8 cellular contexts compared by ENCODE assay signal in genomic region chr11:62427630-62428233, GRCh38. TPM values are rescaled to one million over a fixed set of nuclear protein-coding genes. Genes with fewer than 3 reads are reported as not detected.
DNase-seq lines count a peak whose midpoint lies in the region; ATAC-seq, FAIRE-seq and TF ChIP-seq lines count a peak whose summit lies in the region.

No MANE protein-coding gene starts in this region.

- H3K9me1 ChIP-seq in K562 (ENCODE audit: control insufficient read depth, insufficient read depth, low read length): no peaks in the 10 kb centered on the region

- H2BK5ac ChIP-seq in trophoblast cell (ENCODE audit: low read depth, low read length, poor library complexity): peak overlapping the region; percentile 80

- H4K12ac ChIP-seq in trophoblast cell (ENCODE audit: low read depth, low read length): no peak overlapping the region

- 11% methylated on average over 6 of the region's 6 CpGs for WGBS in K562 (ENCODE audit: insufficient coverage, low coverage, missing lambda C conversion rate)
- no CpG with 5 or more reads among the region's 6 CpGs for WGBS in trophoblast cell (ENCODE audit: extremely low coverage, insufficient coverage, insufficient read length)

- in situ Hi-C loops in K562 (cut with MboI): no loop called here

- H2AK5ac ChIP-seq in trophoblast cell (ENCODE audit: low read length): no peak overlapping the region

- no peak overlapping the region for H3K4ac ChIP-seq in trophoblast cell (ENCODE audit: low read depth, low read length)

- no peaks in the 10 kb centered on the region for H3K9me3 ChIP-seq in K562 (replicated peaks; ENCODE audit: control insufficient read depth, insufficient read depth, low read depth, low read length)
- no peaks in the 10 kb centered on the region for H3K9me3 ChIP-seq in trophoblast cell (ENCODE audit: insufficient read depth, low read depth, low read length)
- no peaks in the 10 kb centered on the region for H3K9me3 ChIP-seq in right atrium auricular region

- TF ChIP-seq EP300 in K562 (IDR thresholded peaks at IDR 0.05; ENCODE audit: low read length): no peak; the same call in 1 of the 2 replicates

- no TSS peak for BruUV-seq in K562 (replicated peaks; lab: Mats Ljungman, UMichigan)

- peak; percentile 65 for DNase-seq in GM03348 (ENCODE audit: low spot score)
- peak; percentile 86 for DNase-seq in NOMO-1 treated with dmso at 0.1 percent for 144 hours (lab: John Stamatoyannopoulos, UW; ENCODE audit: unreplicated experiment)
- DNase-seq in K562 (ENCODE audit: extremely low read depth in 1 of 4, low spot score in 3 of 4): no peak
- peak; percentile 37 to 52 for DNase-seq in trophoblast cell
- no peak for DNase-seq in right atrium auricular region (ENCODE audit: low spot score)
- no peak for DNase-seq in mucosa of gallbladder (ENCODE audit: low spot score)

- peak overlapping the region; percentile 26 for H2BK12ac ChIP-seq in trophoblast cell (ENCODE audit: low read length)

- H3K27me3 ChIP-seq in K562 (ENCODE audit: control insufficient read depth in 2 of 2, insufficient read depth in 2 of 2, low read length in 2 of 2) (no peaks in the 10 kb centered on the region), trophoblast cell (ENCODE audit: insufficient read depth, low read length) (no peaks in the 10 kb centered on the region), right atrium auricular region (no peaks in the 10 kb centered on the region)

- FAIRE-seq in K562 (lab: Jason Lieb, UNC): no peak

- H2BK120ac ChIP-seq in trophoblast cell (ENCODE audit: insufficient read depth, low read length, poor library complexity): peak overlapping the region; percentile 79

- TF ChIP-seq POLR2A in K562 (conservative IDR thresholded peaks at IDR 0.05): no peak

- CTCF ChIA-PET in K562 (lab: Yijun Ruan, JAX; ENCODE audit: low intra/inter-chr PET ratio): no interaction called here

- TF ChIP-seq RAD21 in K562 (CRISPR knock-in tag; conservative IDR thresholded peaks at IDR 0.05 in 1 of 2, IDR thresholded peaks at IDR 0.05 in 1 of 2): peak in 1 of 2 experiments; percentile 16; a peak in 1 of 4 replicates

- POLR2A ChIA-PET in K562 (lab: Yijun Ruan, JAX): interaction anchor here (1.0 to 1.6 kb wide), 5 partner anchors 9 to 164 kb away, joined by 3 to 7 read pairs (median 5); partner anchors contain the start of genes EEF1G and TUT1

- H3K9ac ChIP-seq in K562 (ENCODE audit: insufficient read depth in 1 of 2, low read depth in 2 of 2, low read length in 2 of 2) (peak overlapping the region in 1 of 2 experiments; percentile 8; a peak in 1 of 4 replicates), trophoblast cell (ENCODE audit: low read length) (no peak overlapping the region)

- no peak overlapping the region for H4K8ac ChIP-seq in trophoblast cell (ENCODE audit: low read depth, low read length)

- no peak overlapping the region for H3K18ac ChIP-seq in trophoblast cell (ENCODE audit: low read length)

- H4K91ac ChIP-seq in trophoblast cell (ENCODE audit: low read depth, low read length): peak overlapping the region; percentile 97

- no peak for ATAC-seq in K562
- ATAC-seq in GM18870 (IDR thresholded peaks at IDR 0.05; ENCODE audit: unreplicated experiment): no peak
- no peak for ATAC-seq in HG03196 (IDR thresholded peaks at IDR 0.05; ENCODE audit: unreplicated experiment)

- TF ChIP-seq CTCF in K562 (IDR thresholded peaks at IDR 0.05 in 2 of 3, conservative IDR thresholded peaks at IDR 0.05 in 1 of 3; ENCODE audit: insufficient read depth in 2 of 3, low read depth in 1 of 3, low read length in 3 of 3) (no peak), right atrium auricular region (IDR thresholded peaks at IDR 0.05) (no peak)

- H3K4me1 ChIP-seq in K562 (replicated peaks in 1 of 2; ENCODE audit: control insufficient read depth in 2 of 2, insufficient read depth in 2 of 2, low read length in 2 of 2): peaks cover 16 to 30% of the 10 kb centered on the region in 2 experiments
- peaks cover 29 to 30% of the 10 kb centered on the region in 2 experiments for H3K4me1 ChIP-seq in trophoblast cell (ENCODE audit: control insufficient read depth in 1 of 2, insufficient read depth in 2 of 2, low read length in 2 of 2)
- peaks cover 0 to 11% of the 10 kb centered on the region in 2 donors for H3K4me1 ChIP-seq in right atrium auricular region

- H3K79me2 ChIP-seq in K562 (ENCODE audit: control insufficient read depth, insufficient read depth, low read length) (no peaks in the 10 kb centered on the region), trophoblast cell (ENCODE audit: control insufficient read depth, insufficient read depth, low read length, poor library complexity) (peaks cover 3% of the 10 kb centered on the region)

- no peaks in the 10 kb centered on the region for H4K20me1 ChIP-seq in K562 (replicated peaks; ENCODE audit: control insufficient read depth, insufficient read depth, low read length)

- no peaks in the 10 kb centered on the region for H3K36me3 ChIP-seq in K562 (ENCODE audit: control insufficient read depth, insufficient read depth, low read length)
- no peaks in the 10 kb centered on the region for H3K36me3 ChIP-seq in trophoblast cell (ENCODE audit: control insufficient read depth in 1 of 2, insufficient read depth in 2 of 2, low read length in 2 of 2)
- no peaks in the 10 kb centered on the region for H3K36me3 ChIP-seq in right atrium auricular region

- peak overlapping the region; percentile 16 for H3K4me2 ChIP-seq in K562 (ENCODE audit: insufficient read depth, low read length)
- H3K4me2 ChIP-seq in trophoblast cell (ENCODE audit: low read length): peak overlapping the region; percentile 18

- peak overlapping the region; percentile 19 for H3K14ac ChIP-seq in trophoblast cell (ENCODE audit: low read length)

- peak overlapping the region; percentile 37; the same call in 2 of the 3 replicates for H3K27ac ChIP-seq in K562 (ENCODE audit: extremely low read depth, low read depth, low read length)
- peak overlapping the region; percentile 98 for H3K27ac ChIP-seq in trophoblast cell (ENCODE audit: low read depth, low read length)
- no peak overlapping the region for H3K27ac ChIP-seq in right atrium auricular region

- H3K4me3 ChIP-seq in K562 (no peak overlapping the region), trophoblast cell (ENCODE audit: low read depth, low read length) (no peak overlapping the region), right atrium auricular region (no peak overlapping the region)

- intact Hi-C loops in K562 (cut with micrococcal nuclease): loop anchor here (10.0 kb wide), 1 partner anchor 77 kb away; no protein-coding TSS in a partner anchor

- no peak overlapping the region for H3K23ac ChIP-seq in trophoblast cell (ENCODE audit: low read length)

- H2AFZ ChIP-seq in K562 (ENCODE audit: low read depth, low read length) (peak overlapping the region; percentile 66), trophoblast cell (ENCODE audit: insufficient read depth, low read length, poor library complexity) (no peak overlapping the region)

- H3K79me1 ChIP-seq in trophoblast cell (ENCODE audit: low read length): peaks cover 53% of the 10 kb centered on the region

TF ChIP-seq in K562, 482 proteins besides CTCF, POLR2A, EP300 and RAD21 (continues in another document):
- TF ChIP-seq CEBPB (tag; IDR thresholded peaks at IDR 0.05) (peak; percentile 54; the same call in 1 of the 2 replicates), ZBTB12 (CRISPR knock-in tag; IDR thresholded peaks at IDR 0.05) (no peak), JUNB (CRISPR knock-in tag; conservative IDR thresholded peaks at IDR 0.05) (no peak), PTBP1 (IDR thresholded peaks at IDR 0.05; ENCODE audit: low read depth, low read length) (no peak), SRSF7 (optimal IDR thresholded peaks at IDR 0.05; ENCODE audit: low read depth, low read length) (no peak), SREBF2 (CRISPR knock-in tag; IDR thresholded peaks at IDR 0.05) (no peak), MEIS2 (IDR thresholded peaks at IDR 0.05; ENCODE audit: partially characterized antibody) (peak; percentile 69), SIRT6 (IDR thresholded peaks at IDR 0.05; ENCODE audit: low read depth, low read length) (no peak), MTA3 (IDR thresholded peaks at IDR 0.05; ENCODE audit: borderline replicate concordance) (0 out of 2 replicates have a peak, but pooled peaks have one; percentile 20), ZKSCAN8 (CRISPR knock-in tag; IDR thresholded peaks at IDR 0.05) (peak; percentile 57; the same call in 1 of the 2 replicates)

RNA-seq across cellular contexts. Expression of gene SCGB1A1, which starts 8.9 kb away (rescaled TPM):
- not detected in 2 replicates for total RNA-seq in K562 (2011; cell fraction: chromatin; rRNA removed; ENCODE audit: low replicate concordance)
- not detected in 2 replicates for total RNA-seq in K562 (2011; cell fraction: nucleolus; rRNA removed)
- not detected in 2 replicates for total RNA-seq in K562 (2011; cell fraction: nucleoplasm; rRNA removed)
- total RNA-seq in K562 (2014; rRNA removed) (not detected in 2 replicates), K562 (2014; rRNA removed; fragmentation: Illumina TruSeq; extraction: Trizol) (not detected in 2 replicates), K562 (2015; rRNA removed; fragmentation: Illumina TruSeq; extraction: Trizol) (not detected in 2 replicates), K562 (2021) (0.55 and 1.1 TPM in 2 replicates), right atrium auricular region (not detected), mucosa of gallbladder (2.7 TPM)
- polyA plus RNA-seq in K562 (2011; rRNA removed) (not detected in 2 replicates), K562 (2014; fragmentation: Illumina TruSeq; extraction: Trizol) (not detected in 2 replicates), K562 (2014; fragmentation: Nextera tagmentation; extraction: Ambion mirVana) (not detected), K562 (2014; rRNA removed) (not detected in 2 replicates)
- polyA plus RNA-seq in K562 (2011; cell fraction: cytosol; rRNA removed): not detected in 2 replicates
- polyA plus RNA-seq in K562 (2011; cell fraction: nucleus; rRNA removed): not detected in 2 replicates
- not detected in 2 replicates for polyA plus RNA-seq in K562 (2012)
- polyA minus RNA-seq in K562 (2011; rRNA and poly(A)+ RNA removed): not detected in 2 replicates
- not detected in 2 replicates for polyA minus RNA-seq in K562 (2011; cell fraction: cytosol; rRNA and poly(A)+ RNA removed)
- not detected in 2 replicates for polyA minus RNA-seq in K562 (2011; cell fraction: nucleus; rRNA and poly(A)+ RNA removed)
- not detected in 2 replicates for polyA plus RNA-seq in trophoblast cell (2013)

Comparison
In these comparisons a context has a peak if more than half of its experiments do, and no peak if none do; other contexts are left out.
1. DNase-seq: peak in GM03348 (single experiment), NOMO-1 treated with dmso at 0.1 percent for 144 hours (single experiment) and trophoblast cell (2 of 2); none in K562 (0 of 4), right atrium auricular region (single experiment) and mucosa of gallbladder (single experiment).
2. H3K27ac ChIP-seq: peak in K562 (single experiment) and trophoblast cell (single experiment); none in right atrium auricular region (0 of 2).